In genomic region chr13:36918246-36919060, GRCh38 we compare ENCODE assay signal across 8 cellular contexts. TPM values are rescaled to one million over a fixed set of nuclear protein-coding genes. Genes with fewer than 3 reads are reported as not detected.
DNase-seq lines count a peak whose midpoint lies in the region; ATAC-seq lines count a peak whose summit lies in the region.

No MANE protein-coding gene starts in this region.

- peak overlapping the region in 1 of 8 donors; percentile 26 for H3K27ac Mint-ChIP-seq in CD8-positive, alpha-beta memory T cell

- no peaks in the 10 kb centered on the region for H3K9me3 Mint-ChIP-seq in CD8-positive, alpha-beta memory T cell

- no peaks in the 10 kb centered on the region for H3K36me3 ChIP-seq in CD8-positive, alpha-beta memory T cell (ENCODE audit: insufficient read depth, low read length)
- H3K36me3 ChIP-seq in muscle layer of duodenum (ENCODE audit: control insufficient read depth in 1 of 2, insufficient read depth in 2 of 2, low read length in 2 of 2) = no peaks in the 10 kb centered on the region

- H3K4me3 Mint-ChIP-seq in CD8-positive, alpha-beta memory T cell = peak overlapping the region in 6 of 7 donors; percentile 28 to 52 (median 34)

- H3K27ac ChIP-seq in CD8-positive, alpha-beta memory T cell (ENCODE audit: low read depth, low read length) = no peak overlapping the region
- H3K27ac ChIP-seq in cingulate gyrus (ENCODE audit: low read depth, low read length) (peak overlapping the region; percentile 61), muscle layer of duodenum (ENCODE audit: low read length) (peak overlapping the region; percentile 71)

- H3K4me3 ChIP-seq in CD8-positive, alpha-beta memory T cell (ENCODE audit: low read length) = no peak overlapping the region
- peak overlapping the region; percentile 63 to 73 for H3K4me3 ChIP-seq in muscle layer of duodenum (ENCODE audit: low read depth in 1 of 2, low read length in 2 of 2)

- ATAC-seq in GM21381 (IDR thresholded peaks at IDR 0.05; ENCODE audit: unreplicated experiment) (no peak), GM21526 (IDR thresholded peaks at IDR 0.05; ENCODE audit: low FRiP score, unreplicated experiment) (no peak)

- H3K4me1 ChIP-seq in CD8-positive, alpha-beta memory T cell (ENCODE audit: insufficient read depth, low read length) = no peaks in the 10 kb centered on the region
- H3K4me1 ChIP-seq in muscle layer of duodenum (ENCODE audit: control insufficient read depth in 1 of 2, insufficient read depth in 2 of 2, low read length in 2 of 2) = peaks cover 3 to 28% of the 10 kb centered on the region in 2 donors

- H3K4me1 Mint-ChIP-seq in CD8-positive, alpha-beta memory T cell = peaks cover 6 to 12% (median 6%) of the 10 kb centered on the region in 3 donors

- CTCF ChIA-PET in CD8-positive, alpha-beta memory T cell (lab: Charles Lee) = no interaction called here

- POLR2A ChIA-PET in CD8-positive, alpha-beta memory T cell (lab: Charles Lee) = no interaction called here

- no peak for DNase-seq in CD8-positive, alpha-beta memory T cell
- DNase-seq in NCI-H2107 (lab: John Stamatoyannopoulos, UW) (peak; percentile 7), NK-92 (lab: John Stamatoyannopoulos, UW; ENCODE audit: unreplicated experiment) (no peak), NCI-H774 (lab: John Stamatoyannopoulos, UW) (no peak)

- H3K27me3 Mint-ChIP-seq in CD8-positive, alpha-beta memory T cell = peaks cover 31 to 72% of the 10 kb centered on the region in 2 donors

- no peaks in the 10 kb centered on the region for H3K36me3 Mint-ChIP-seq in CD8-positive, alpha-beta memory T cell

- peaks cover 3% of the 10 kb centered on the region for H3K27me3 ChIP-seq in CD8-positive, alpha-beta memory T cell (ENCODE audit: insufficient read depth, low read length, poor library complexity, severe bottlenecking)
- H3K27me3 ChIP-seq in muscle layer of duodenum (ENCODE audit: low read depth, low read length) = no peaks in the 10 kb centered on the region

- H3K9me3 ChIP-seq in CD8-positive, alpha-beta memory T cell (ENCODE audit: low read length) = no peaks in the 10 kb centered on the region
- no peaks in the 10 kb centered on the region for H3K9me3 ChIP-seq in muscle layer of duodenum (ENCODE audit: control insufficient read depth in 1 of 2, low read length in 2 of 2)

RNA-seq across cellular contexts. Expression of gene SMAD9, which starts 1.6 kb away (rescaled TPM):
- total RNA-seq in CD8-positive, alpha-beta memory T cell = not detected
- polyA plus RNA-seq in CD8-positive, alpha-beta memory T cell = not detected
